Comparison of ENCODE assay signal across 22 cellular contexts in the genomic region with DNA sequence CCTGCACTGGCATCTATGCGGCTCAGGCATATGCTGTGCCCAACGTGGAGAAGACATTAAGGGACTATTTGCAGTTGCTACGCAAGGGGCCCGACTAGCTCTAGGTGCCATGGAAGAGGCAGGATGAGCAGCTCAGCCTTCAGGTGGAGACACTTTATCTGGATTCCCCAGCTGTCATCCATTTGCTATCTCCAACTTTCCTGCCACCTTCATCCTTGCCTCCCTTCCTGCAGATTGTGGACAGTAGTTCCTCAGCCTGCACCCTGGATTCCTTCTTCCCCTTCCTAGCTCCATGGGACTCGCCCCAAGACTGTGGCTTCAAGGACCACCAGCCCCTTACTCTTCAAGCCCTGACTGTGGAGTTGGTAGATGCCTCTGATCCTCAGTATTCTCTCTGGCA. TPM values are rescaled to one million over a fixed set of nuclear protein-coding genes. Genes with fewer than 3 reads are reported as not detected.
DNase-seq lines count a peak whose midpoint lies in the region; ATAC-seq, FAIRE-seq and TF ChIP-seq lines count a peak whose summit lies in the region.
"Had no signal": no experiment of that assay in that cellular context is flagged by ENCODE, and none has a peak within 500 bp of the region (broad histone marks: within the 10 kb centered on the region; RNA-seq: fewer than 3 reads in every experiment).

No MANE protein-coding gene starts in this region.

- H3K27me3 Mint-ChIP-seq in T-cell (no peaks in the 10 kb centered on the region), endothelial cell (ENCODE audit: unreplicated experiment) (peaks cover 36% of the 10 kb centered on the region)

- peak; percentile 45 for DNase-seq in activated CD8-positive, alpha-beta memory T cell treated with anti-CD3 and anti-CD28 coated beads, Interleukin-2, amount 50 U/mL, for 48 hours
- no peak for DNase-seq in activated CD8-positive, alpha-beta memory T cell treated with anti-CD3 and anti-CD28 coated beads for 24 hours
- DNase-seq in T-cell: no peak
- no peak for DNase-seq in endothelial cell (ENCODE audit: low spot score)
- DNase-seq in stimulated activated effector memory CD8-positive, alpha-beta T cell treated with anti-CD3 and anti-CD28 coated beads, Interleukin-12 subunit alpha, Interleukin-12 subunit beta, amount 100 ng/mL, for 72 hours (ENCODE audit: low spot score in 2 of 2): peak in 1 of 2 donors; percentile 46
- DNase-seq in pancreas: no peak
- no peak for DNase-seq in NCI-H1930 (lab: John Stamatoyannopoulos, UW)
- DNase-seq: activated effector memory CD4-positive, alpha-beta T cell treated with Interleukin-2 at 50 U/mL for 16 hours; body of pancreas; dermis blood vessel endothelial cell; DMS 273 treated with DMSO at 0.1 percent for 48 hours; esophagus squamous epithelium; islet precursor cell; KBM-7; NCI-H1048; NCI-H2171; occipital lobe; RPMI8226 had no signal

- H3K4me1 Mint-ChIP-seq in T-cell: peaks cover 67 to 81% (median 74%) of the 10 kb centered on the region in 3 donors
- peaks cover 23% of the 10 kb centered on the region for H3K4me1 Mint-ChIP-seq in endothelial cell (ENCODE audit: unreplicated experiment)
- peaks cover 65% of the 10 kb centered on the region for H3K4me1 Mint-ChIP-seq in stimulated activated effector memory CD8-positive, alpha-beta T cell treated with anti-CD3 and anti-CD28 coated beads, Interleukin-12 subunit alpha, Interleukin-12 subunit beta, amount 100 ng/mL, for 72 hours

- FAIRE-seq in pancreas (lab: Jason Lieb, UNC): no peak

- POLR2A ChIA-PET in T-cell (lab: Charles Lee): no interaction called here

- no peak overlapping the region for H3K27ac ChIP-seq in pancreas

- no peak overlapping the region for H3K4me3 ChIP-seq in pancreas
- H3K4me3 ChIP-seq: body of pancreas, skin epidermis had no signal

- peaks cover 4 to 11% (median 10%) of the 10 kb centered on the region in 3 donors for H3K4me1 ChIP-seq in pancreas

- H3K4me3 Mint-ChIP-seq in T-cell: peak overlapping the region in 2 of 3 donors; percentile 21 to 41
- H3K4me3 Mint-ChIP-seq in endothelial cell (ENCODE audit: unreplicated experiment): peak overlapping the region; percentile 71
- H3K4me3 Mint-ChIP-seq in stimulated activated effector memory CD8-positive, alpha-beta T cell treated with anti-CD3 and anti-CD28 coated beads, Interleukin-12 subunit alpha, Interleukin-12 subunit beta, amount 100 ng/mL, for 72 hours: peak overlapping the region; percentile 82

- H3K27ac Mint-ChIP-seq in T-cell (no peak overlapping the region), endothelial cell (ENCODE audit: unreplicated experiment) (peak overlapping the region; percentile 42)
- no peak overlapping the region for H3K27ac Mint-ChIP-seq in stimulated activated effector memory CD8-positive, alpha-beta T cell treated with anti-CD3 and anti-CD28 coated beads, Interleukin-12 subunit alpha, Interleukin-12 subunit beta, amount 100 ng/mL, for 72 hours

- peaks cover 0 to 10% (median 9%) of the 10 kb centered on the region in 3 donors for H3K36me3 ChIP-seq in pancreas

- H3K36me3 Mint-ChIP-seq in T-cell: peaks cover 18% of the 10 kb centered on the region
- H3K36me3 Mint-ChIP-seq in endothelial cell (ENCODE audit: low read depth, unreplicated experiment): peaks cover 38% of the 10 kb centered on the region
- H3K36me3 Mint-ChIP-seq in stimulated activated effector memory CD8-positive, alpha-beta T cell treated with anti-CD3 and anti-CD28 coated beads, Interleukin-12 subunit alpha, Interleukin-12 subunit beta, amount 100 ng/mL, for 72 hours: peaks cover 34% of the 10 kb centered on the region

- no peaks in the 10 kb centered on the region for H3K27me3 ChIP-seq in pancreas
- H3K27me3 ChIP-seq: body of pancreas, esophagus squamous epithelium, heart right ventricle had no signal

- intact Hi-C loops in pancreas (cut with DNase I): loop anchor here in 1 of 3 donors (10.0 kb wide), 1 partner anchor 68 kb away; a partner anchor contains a TSS

- no peaks in the 10 kb centered on the region for H3K9me3 ChIP-seq in pancreas
- H3K9me3 ChIP-seq: body of pancreas, esophagus squamous epithelium, heart right ventricle had no signal

- ATAC-seq in T-cell (replicated peaks in 1 of 4) (no peak), pancreas (no peak), GM19455 (IDR thresholded peaks at IDR 0.05; ENCODE audit: unreplicated experiment) (no peak)
- no peak for ATAC-seq in stimulated activated effector memory CD8-positive, alpha-beta T cell treated with anti-CD3 and anti-CD28 coated beads, Interleukin-12 subunit alpha, Interleukin-12 subunit beta, amount 100 ng/mL, for 72 hours
- ATAC-seq: activated CD4-positive, CD25-positive, alpha-beta regulatory T cell treated with anti-CD3 and anti-CD28 coated beads, Interleukin-2, amount 50 U/mL, for 24 hours; body of pancreas; heart right ventricle had no signal

- no peaks in the 10 kb centered on the region for H3K9me3 Mint-ChIP-seq in T-cell
- H3K9me3 Mint-ChIP-seq in endothelial cell (ENCODE audit: unreplicated experiment): no peaks in the 10 kb centered on the region
- no peaks in the 10 kb centered on the region for H3K9me3 Mint-ChIP-seq in stimulated activated effector memory CD8-positive, alpha-beta T cell treated with anti-CD3 and anti-CD28 coated beads, Interleukin-12 subunit alpha, Interleukin-12 subunit beta, amount 100 ng/mL, for 72 hours

- WGBS in pancreas, 2 donors: 88% methylated on average over 5 of the region's 5 CpGs

- TF ChIP-seq CTCF in endothelial cell (IDR thresholded peaks at IDR 0.05; ENCODE audit: unreplicated experiment) (no peak), pancreas (IDR thresholded peaks at IDR 0.05) (no peak)

- CTCF ChIA-PET in T-cell (lab: Charles Lee): no interaction called here

RNA-seq across cellular contexts. Expression of a gene that starts 2.0 kb away (rescaled TPM):
- total RNA-seq in T-cell (10 to 100 TPM; 47.7 to 75.2 (median 72.4) TPM), endothelial cell (ENCODE audit: unreplicated experiment) (91.2 TPM), pancreas (10 to 100 TPM; 17.0 to 36.5 (median 26.4) TPM)
- polyA plus RNA-seq in pancreas: 10 to 100 TPM; 19.5 to 24.9 TPM

RNA-seq across cellular contexts. Expression of a gene that starts 2.3 kb away (rescaled TPM):
- total RNA-seq in T-cell (10 to 100 TPM; 53.9 to 70.5 (median 64.1) TPM), endothelial cell (ENCODE audit: unreplicated experiment) (24.6 TPM), pancreas (10 to 100 TPM in 4 of 6 donors, 1 to 10 TPM in 2; 8.1 to 20.0 (median 12.7) TPM)
- 10 to 100 TPM; 48.1 to 51.0 TPM for polyA plus RNA-seq in pancreas

RNA-seq across cellular contexts. Expression of a gene that starts 9.4 kb away (rescaled TPM):
- total RNA-seq in T-cell (10 to 100 TPM; 26.8 to 30.5 (median 28.4) TPM), endothelial cell (ENCODE audit: unreplicated experiment) (17.1 TPM), pancreas (10 to 100 TPM in 4 of 6 donors, 1 to 10 TPM in 2; 7.0 to 14.3 (median 11.2) TPM)
- 10 to 100 TPM; 20.5 to 29.7 TPM for polyA plus RNA-seq in pancreas

RNA-seq across cellular contexts. Expression of a gene that starts 19.2 kb away (rescaled TPM):
- total RNA-seq in T-cell: 10 to 100 TPM; 10.6 to 23.6 (median 20.4) TPM
- 16.4 TPM for total RNA-seq in endothelial cell (ENCODE audit: unreplicated experiment)
- 10 to 100 TPM in 4 of 6 donors, 1 to 10 TPM in 2; 7.2 to 19.9 (median 12.1) TPM for total RNA-seq in pancreas
- polyA plus RNA-seq in pancreas: 10 to 100 TPM; 52.7 to 55.5 TPM
- total RNA-seq: occipital lobe had no signal

Comparison
In these comparisons a context has a peak if more than half of its experiments do, and no peak if none do; other contexts are left out.
1. H3K4me3 Mint-ChIP-seq: peak in every context shown above with its lines; median percentile 82 in stimulated activated effector memory CD8-positive, alpha-beta T cell treated with anti-CD3 and anti-CD28 coated beads, Interleukin-12 subunit alpha, Interleukin-12 subunit beta, amount 100 ng/mL, for 72 hours; 71 in endothelial cell; 31 in T-cell.